ENCODE assay signal across 1 cellular context in the genomic region with DNA sequence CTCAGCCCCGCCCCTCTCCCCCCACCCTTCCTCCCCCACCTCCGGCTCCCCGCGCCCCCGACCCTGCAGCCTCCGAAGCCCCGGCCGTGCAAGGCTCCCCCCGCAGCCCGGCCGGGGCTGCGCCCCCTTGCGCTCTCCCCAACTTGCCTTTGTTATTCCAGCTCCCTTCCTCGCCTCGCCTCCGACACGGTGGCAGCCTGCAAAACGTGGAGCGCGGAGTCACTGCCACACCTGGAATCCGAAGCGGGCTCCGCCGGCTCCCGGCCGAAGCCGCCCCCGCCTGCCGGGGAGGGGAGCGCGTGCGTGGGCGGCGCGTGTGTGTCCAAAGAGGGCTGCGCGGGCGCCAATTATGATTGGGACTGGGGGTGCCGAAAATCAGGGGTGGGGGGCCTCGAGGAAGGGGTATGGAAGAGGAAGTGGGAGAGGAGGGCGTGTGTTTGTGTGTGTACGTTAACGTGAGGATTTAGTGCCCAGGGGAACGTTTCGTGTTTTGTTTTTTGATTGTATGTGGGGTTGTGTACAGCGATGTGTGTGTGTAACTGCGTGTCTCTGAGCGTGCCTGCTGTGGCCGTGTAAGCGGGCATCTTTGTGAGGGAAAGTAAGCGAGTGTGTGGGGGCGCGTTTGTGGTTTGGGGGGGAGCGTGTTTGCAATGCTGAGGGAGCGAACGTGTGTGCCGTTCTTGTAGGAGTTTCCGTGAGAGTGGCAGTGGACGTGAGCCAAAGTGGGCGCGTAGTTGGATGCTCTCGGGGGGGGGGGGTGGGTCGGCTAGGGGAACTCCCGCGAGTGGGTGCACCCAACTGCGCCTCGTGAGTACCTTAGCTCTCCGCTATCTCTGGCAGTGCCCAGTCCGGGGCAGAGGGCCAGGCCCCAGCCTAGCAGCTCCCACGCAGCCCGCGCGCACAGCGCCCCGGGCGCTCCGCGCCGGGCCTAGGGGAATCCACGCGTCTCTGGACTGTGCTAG.
TF ChIP-seq lines count a peak whose summit lies in the region.

No MANE protein-coding gene starts in this region.

TF ChIP-seq in K562, 482 proteins besides CTCF, POLR2A, EP300 and RAD21 (continued from another document and continues in another):
- TF ChIP-seq HNRNPLL (IDR thresholded peaks at IDR 0.05; ENCODE audit: low read depth, low read length, poor library complexity, severe bottlenecking) (peak; percentile 54), GATA2 (CRISPR knock-in tag; IDR thresholded peaks at IDR 0.05) (no peak), CREB1 (IDR thresholded peaks at IDR 0.05) (peak; percentile 63; the same call in 1 of the 2 replicates), CREB1 (CRISPR knock-in tag; IDR thresholded peaks at IDR 0.05) (peak; percentile 63; the same call in 1 of the 2 replicates), CTBP1 (IDR thresholded peaks at IDR 0.05; ENCODE audit: borderline replicate concordance) (peak; percentile 95), HDAC2 (IDR thresholded peaks at IDR 0.05) (peak; percentile 61), HEY1 (CRISPR knock-in tag; IDR thresholded peaks at IDR 0.05; ENCODE audit: borderline replicate concordance) (no peak), RCOR1 (IDR thresholded peaks at IDR 0.05; ENCODE audit: borderline replicate concordance in 1 of 2, low read depth in 2 of 2, low read length in 2 of 2) (peak in 1 of 2 experiments; percentile 71; a peak in 2 of 4 replicates), BRF1 (IDR thresholded peaks at IDR 0.05; ENCODE audit: borderline replicate concordance, extremely low read depth, insufficient read length) (no peak), KLF6 (CRISPR knock-in tag; IDR thresholded peaks at IDR 0.05; ENCODE audit: borderline replicate concordance) (no peak), FOXJ2 (tag; IDR thresholded peaks at IDR 0.05) (no peak; the same call in 1 of the 2 replicates), ZNF436 (CRISPR knock-in tag; IDR thresholded peaks at IDR 0.05) (no peak), HMG20A (CRISPR knock-in tag; conservative IDR thresholded peaks at IDR 0.05) (no peak), NCOA1 (IDR thresholded peaks at IDR 0.05; ENCODE audit: low read depth) (peak; percentile 54; the same call in 1 of the 2 replicates), MIER1 (IDR thresholded peaks at IDR 0.05; ENCODE audit: low read depth) (0 out of 2 replicates have a peak, but pooled peaks have one; percentile 20), HCFC1 (IDR thresholded peaks at IDR 0.05; ENCODE audit: low read depth, low read length) (0 out of 2 replicates have a peak, but pooled peaks have one; percentile 52), TAL1 (IDR thresholded peaks at IDR 0.05) (0 out of 2 replicates have a peak, but pooled peaks have one; percentile 21), NCOR1 (IDR thresholded peaks at IDR 0.05) (no peak; the same call in 1 of the 2 replicates), ZNF668 (CRISPR knock-in tag; IDR thresholded peaks at IDR 0.05) (no peak), MBD2 (IDR thresholded peaks at IDR 0.05; ENCODE audit: borderline replicate concordance, low read depth) (no peak; the same call in 1 of the 2 replicates), ZC3H8 (IDR thresholded peaks at IDR 0.05) (0 out of 2 replicates have a peak, but pooled peaks have one; percentile 22), LCOR (CRISPR knock-in tag; IDR thresholded peaks at IDR 0.05) (peak; percentile 24; the same call in 1 of the 2 replicates), ZFX (CRISPR knock-in tag; IDR thresholded peaks at IDR 0.05) (peak; percentile 51), TSC22D4 (tag; IDR thresholded peaks at IDR 0.05) (no peak), RBM14 (IDR thresholded peaks at IDR 0.05; ENCODE audit: borderline replicate concordance, insufficient read depth, low read depth, low read length) (no peak), NFRKB (IDR thresholded peaks at IDR 0.05; ENCODE audit: low read depth) (peak; percentile 57; the same call in 1 of the 2 replicates), POLR2B (IDR thresholded peaks at IDR 0.05; ENCODE audit: low read depth, partially characterized antibody) (peak; percentile 43), ZKSCAN8 (CRISPR knock-in tag; IDR thresholded peaks at IDR 0.05) (no peak), SMARCE1 (IDR thresholded peaks at IDR 0.05) (peak; percentile 84), CC2D1A (IDR thresholded peaks at IDR 0.05) (0 out of 2 replicates have a peak, but pooled peaks have one; percentile 33), PML (IDR thresholded peaks at IDR 0.05; ENCODE audit: low read length) (no peak), BDP1 (IDR thresholded peaks at IDR 0.05; ENCODE audit: insufficient read depth, insufficient read length) (no peak), SNRNP70 (optimal IDR thresholded peaks at IDR 0.05; ENCODE audit: low read depth, low read length) (no peak), DMBX1 (CRISPR knock-in tag; IDR thresholded peaks at IDR 0.05; ENCODE audit: borderline replicate concordance) (no peak), ZNF239 (CRISPR knock-in tag; IDR thresholded peaks at IDR 0.05) (no peak)
- TF ChIP-seq, protein P1, sequence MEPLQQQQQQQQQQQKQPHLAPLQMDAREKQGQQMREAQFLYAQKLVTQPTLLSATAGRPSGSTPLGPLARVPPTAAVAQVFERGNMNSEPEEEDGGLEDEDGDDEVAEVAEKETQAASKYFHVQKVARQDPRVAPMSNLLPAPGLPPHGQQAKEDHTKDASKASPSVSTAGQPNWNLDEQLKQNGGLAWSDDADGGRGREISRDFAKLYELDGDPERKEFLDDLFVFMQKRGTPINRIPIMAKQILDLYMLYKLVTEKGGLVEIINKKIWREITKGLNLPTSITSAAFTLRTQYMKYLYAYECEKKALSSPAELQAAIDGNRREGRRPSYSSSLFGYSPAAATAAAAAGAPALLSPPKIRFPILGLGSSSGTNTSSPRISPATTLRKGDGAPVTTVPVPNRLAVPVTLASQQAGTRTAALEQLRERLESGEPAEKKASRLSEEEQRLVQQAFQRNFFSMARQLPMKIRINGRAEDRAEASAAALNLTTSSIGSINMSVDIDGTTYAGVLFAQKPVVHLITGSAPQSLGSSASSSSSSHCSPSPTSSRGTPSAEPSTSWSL (CRISPR knock-in tag; IDR thresholded peaks at IDR 0.05; ENCODE audit: borderline replicate concordance): no peak
- TF ChIP-seq, protein P2, sequence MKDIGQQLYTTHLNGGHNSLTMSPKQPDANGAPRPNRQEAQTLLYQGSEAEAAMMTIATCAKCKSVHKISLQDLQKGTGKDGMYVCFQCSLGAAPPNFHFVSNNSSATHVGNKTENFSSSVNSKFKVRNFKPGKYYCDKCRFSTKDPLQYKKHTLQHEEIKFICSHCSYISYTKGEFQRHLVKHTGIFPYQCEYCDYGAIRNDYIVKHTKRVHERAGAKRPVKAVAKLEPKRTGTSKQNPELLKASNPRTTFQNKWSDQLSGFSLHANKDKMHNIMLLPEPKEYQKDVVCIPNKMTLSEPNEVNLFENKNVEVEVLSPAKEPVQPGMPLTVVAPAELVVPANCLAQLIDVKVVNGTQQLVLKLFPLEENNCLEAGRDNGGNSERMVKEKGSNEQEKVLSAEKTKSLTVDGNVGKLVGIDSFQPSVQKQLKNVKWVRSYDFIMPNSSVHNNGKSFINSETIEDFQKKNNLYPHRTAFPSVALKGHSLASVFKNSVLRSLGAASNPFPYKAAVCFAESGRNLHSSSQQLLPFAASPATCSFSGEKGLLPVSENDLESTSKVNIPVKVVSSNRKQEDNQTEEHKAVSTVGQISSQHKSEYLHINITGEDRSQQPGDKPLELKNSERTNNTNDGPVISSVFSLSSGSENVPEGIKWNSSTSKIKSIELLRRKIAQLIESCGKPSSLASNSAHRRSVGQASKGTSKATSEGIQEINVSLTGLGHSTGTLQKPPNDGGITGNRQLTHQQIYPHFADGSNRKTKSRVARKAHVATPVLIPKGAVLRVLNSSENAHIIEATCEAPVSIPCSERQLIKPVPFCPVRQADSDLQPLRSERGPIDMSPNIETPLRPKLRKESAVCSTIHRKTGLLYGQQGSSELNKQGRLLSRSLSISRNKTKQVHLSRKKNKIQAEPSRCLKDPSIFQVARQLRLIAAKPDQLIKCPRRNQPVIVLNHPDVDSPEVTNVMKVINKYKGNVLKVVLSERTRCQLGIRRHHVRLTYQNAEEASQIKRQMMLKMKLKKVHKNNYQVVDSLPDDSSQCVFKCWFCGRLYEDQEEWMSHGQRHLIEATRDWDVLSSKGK (CRISPR knock-in tag; IDR thresholded peaks at IDR 0.05): no peak
- TF ChIP-seq, protein P3, sequence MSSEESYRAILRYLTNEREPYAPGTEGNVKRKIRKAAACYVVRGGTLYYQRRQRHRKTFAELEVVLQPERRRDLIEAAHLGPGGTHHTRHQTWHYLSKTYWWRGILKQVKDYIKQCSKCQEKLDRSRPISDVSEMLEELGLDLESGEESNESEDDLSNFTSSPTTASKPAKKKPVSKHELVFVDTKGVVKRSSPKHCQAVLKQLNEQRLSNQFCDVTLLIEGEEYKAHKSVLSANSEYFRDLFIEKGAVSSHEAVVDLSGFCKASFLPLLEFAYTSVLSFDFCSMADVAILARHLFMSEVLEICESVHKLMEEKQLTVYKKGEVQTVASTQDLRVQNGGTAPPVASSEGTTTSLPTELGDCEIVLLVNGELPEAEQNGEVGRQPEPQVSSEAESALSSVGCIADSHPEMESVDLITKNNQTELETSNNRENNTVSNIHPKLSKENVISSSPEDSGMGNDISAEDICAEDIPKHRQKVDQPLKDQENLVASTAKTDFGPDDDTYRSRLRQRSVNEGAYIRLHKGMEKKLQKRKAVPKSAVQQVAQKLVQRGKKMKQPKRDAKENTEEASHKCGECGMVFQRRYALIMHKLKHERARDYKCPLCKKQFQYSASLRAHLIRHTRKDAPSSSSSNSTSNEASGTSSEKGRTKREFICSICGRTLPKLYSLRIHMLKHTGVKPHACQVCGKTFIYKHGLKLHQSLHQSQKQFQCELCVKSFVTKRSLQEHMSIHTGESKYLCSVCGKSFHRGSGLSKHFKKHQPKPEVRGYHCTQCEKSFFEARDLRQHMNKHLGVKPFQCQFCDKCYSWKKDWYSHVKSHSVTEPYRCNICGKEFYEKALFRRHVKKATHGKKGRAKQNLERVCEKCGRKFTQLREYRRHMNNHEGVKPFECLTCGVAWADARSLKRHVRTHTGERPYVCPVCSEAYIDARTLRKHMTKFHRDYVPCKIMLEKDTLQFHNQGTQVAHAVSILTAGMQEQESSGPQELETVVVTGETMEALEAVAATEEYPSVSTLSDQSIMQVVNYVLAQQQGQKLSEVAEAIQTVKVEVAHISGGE (CRISPR knock-in tag; IDR thresholded peaks at IDR 0.05): no peak
- TF ChIP-seq, protein P4, sequence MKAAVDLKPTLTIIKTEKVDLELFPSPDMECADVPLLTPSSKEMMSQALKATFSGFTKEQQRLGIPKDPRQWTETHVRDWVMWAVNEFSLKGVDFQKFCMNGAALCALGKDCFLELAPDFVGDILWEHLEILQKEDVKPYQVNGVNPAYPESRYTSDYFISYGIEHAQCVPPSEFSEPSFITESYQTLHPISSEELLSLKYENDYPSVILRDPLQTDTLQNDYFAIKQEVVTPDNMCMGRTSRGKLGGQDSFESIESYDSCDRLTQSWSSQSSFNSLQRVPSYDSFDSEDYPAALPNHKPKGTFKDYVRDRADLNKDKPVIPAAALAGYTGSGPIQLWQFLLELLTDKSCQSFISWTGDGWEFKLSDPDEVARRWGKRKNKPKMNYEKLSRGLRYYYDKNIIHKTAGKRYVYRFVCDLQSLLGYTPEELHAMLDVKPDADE (conservative IDR thresholded peaks at IDR 0.05; ENCODE audit: control insufficient read depth, low read depth, low read length): no peak; the same call in 1 of the 2 replicates
- TF ChIP-seq, protein P5, sequence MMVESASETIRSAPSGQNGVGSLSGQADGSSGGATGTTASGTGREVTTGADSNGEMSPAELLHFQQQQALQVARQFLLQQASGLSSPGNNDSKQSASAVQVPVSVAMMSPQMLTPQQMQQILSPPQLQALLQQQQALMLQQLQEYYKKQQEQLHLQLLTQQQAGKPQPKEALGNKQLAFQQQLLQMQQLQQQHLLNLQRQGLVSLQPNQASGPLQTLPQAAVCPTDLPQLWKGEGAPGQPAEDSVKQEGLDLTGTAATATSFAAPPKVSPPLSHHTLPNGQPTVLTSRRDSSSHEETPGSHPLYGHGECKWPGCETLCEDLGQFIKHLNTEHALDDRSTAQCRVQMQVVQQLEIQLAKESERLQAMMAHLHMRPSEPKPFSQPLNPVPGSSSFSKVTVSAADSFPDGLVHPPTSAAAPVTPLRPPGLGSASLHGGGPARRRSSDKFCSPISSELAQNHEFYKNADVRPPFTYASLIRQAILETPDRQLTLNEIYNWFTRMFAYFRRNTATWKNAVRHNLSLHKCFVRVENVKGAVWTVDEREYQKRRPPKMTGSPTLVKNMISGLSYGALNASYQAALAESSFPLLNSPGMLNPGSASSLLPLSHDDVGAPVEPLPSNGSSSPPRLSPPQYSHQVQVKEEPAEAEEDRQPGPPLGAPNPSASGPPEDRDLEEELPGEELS (CRISPR knock-in tag; IDR thresholded peaks at IDR 0.05; ENCODE audit: borderline replicate concordance): no peak
- TF ChIP-seq, protein P6, sequence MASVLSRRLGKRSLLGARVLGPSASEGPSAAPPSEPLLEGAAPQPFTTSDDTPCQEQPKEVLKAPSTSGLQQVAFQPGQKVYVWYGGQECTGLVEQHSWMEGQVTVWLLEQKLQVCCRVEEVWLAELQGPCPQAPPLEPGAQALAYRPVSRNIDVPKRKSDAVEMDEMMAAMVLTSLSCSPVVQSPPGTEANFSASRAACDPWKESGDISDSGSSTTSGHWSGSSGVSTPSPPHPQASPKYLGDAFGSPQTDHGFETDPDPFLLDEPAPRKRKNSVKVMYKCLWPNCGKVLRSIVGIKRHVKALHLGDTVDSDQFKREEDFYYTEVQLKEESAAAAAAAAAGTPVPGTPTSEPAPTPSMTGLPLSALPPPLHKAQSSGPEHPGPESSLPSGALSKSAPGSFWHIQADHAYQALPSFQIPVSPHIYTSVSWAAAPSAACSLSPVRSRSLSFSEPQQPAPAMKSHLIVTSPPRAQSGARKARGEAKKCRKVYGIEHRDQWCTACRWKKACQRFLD (CRISPR knock-in tag; IDR thresholded peaks at IDR 0.05): peak; percentile 70
- TF ChIP-seq, protein P7, sequence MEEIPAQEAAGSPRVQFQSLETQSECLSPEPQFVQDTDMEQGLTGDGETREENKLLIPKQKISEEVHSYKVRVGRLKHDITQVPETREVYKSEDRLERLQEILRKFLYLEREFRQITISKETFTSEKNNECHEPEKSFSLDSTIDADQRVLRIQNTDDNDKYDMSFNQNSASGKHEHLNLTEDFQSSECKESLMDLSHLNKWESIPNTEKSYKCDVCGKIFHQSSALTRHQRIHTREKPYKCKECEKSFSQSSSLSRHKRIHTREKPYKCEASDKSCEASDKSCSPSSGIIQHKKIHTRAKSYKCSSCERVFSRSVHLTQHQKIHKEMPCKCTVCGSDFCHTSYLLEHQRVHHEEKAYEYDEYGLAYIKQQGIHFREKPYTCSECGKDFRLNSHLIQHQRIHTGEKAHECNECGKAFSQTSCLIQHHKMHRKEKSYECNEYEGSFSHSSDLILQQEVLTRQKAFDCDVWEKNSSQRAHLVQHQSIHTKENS (CRISPR knock-in tag; IDR thresholded peaks at IDR 0.05): no peak
